ENCODE assay signal across 1 cellular context in the genomic region with DNA sequence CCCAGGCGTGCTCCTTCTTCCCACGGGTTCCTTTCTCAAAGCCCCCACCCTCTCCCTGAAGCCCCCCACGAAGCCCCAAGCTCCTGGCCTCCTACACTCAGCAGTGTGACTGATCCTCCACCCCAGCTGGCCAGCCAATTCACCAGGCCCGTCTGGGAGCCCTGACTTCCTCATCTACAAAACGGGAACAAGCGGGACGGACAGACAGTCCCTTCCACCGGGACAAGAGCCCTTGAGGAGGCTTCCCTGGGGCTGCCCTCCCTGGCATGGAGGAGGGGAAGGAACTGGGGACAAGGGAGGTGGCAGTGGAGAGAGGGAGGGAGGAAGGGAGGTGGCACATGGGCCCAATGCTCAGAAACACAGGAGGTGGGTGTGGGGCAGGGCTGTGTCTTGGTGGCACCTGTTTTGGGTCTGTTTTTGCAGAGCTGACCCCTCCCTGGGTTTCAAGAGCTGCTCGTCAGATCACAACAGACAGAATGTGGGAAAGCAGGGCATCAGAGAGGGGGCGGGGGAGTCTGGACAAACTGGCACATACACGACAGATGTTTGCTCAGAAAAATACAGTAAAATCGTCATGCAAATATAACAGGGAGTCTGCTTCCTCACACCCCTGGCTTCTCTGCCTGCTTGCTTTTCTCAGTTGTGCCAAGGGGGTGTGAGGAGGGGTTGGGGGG.
TF ChIP-seq lines count a peak whose summit lies in the region.

No MANE protein-coding gene starts in this region.

TF ChIP-seq in IMR-90, 13 proteins besides CTCF, POLR2A, EP300 and RAD21 (continued from another document):
- TF ChIP-seq RCOR1 (IDR thresholded peaks at IDR 0.05; ENCODE audit: insufficient replicate concordance, low read length) (no peak), CHD1 (IDR thresholded peaks at IDR 0.05; ENCODE audit: low read depth, low read length) (no peak), MAFK (IDR thresholded peaks at IDR 0.05; ENCODE audit: low read depth, low read length) (no peak), RFX5 (IDR thresholded peaks at IDR 0.05; ENCODE audit: low read depth, low read length) (no peak), BHLHE40 (IDR thresholded peaks at IDR 0.05; ENCODE audit: low read depth, low read length) (no peak), FOS (IDR thresholded peaks at IDR 0.05; ENCODE audit: low read depth, low read length) (no peak), NFE2L2 (IDR thresholded peaks at IDR 0.05; ENCODE audit: low read depth, low read length) (no peak), CEBPB (IDR thresholded peaks at IDR 0.05; ENCODE audit: low read depth, low read length) (no peak)
- TF ChIP-seq, protein P1, sequence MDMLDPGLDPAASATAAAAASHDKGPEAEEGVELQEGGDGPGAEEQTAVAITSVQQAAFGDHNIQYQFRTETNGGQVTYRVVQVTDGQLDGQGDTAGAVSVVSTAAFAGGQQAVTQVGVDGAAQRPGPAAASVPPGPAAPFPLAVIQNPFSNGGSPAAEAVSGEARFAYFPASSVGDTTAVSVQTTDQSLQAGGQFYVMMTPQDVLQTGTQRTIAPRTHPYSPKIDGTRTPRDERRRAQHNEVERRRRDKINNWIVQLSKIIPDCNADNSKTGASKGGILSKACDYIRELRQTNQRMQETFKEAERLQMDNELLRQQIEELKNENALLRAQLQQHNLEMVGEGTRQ (IDR thresholded peaks at IDR 0.05; ENCODE audit: low read depth, low read length) = no peak
- TF ChIP-seq, protein P2, sequence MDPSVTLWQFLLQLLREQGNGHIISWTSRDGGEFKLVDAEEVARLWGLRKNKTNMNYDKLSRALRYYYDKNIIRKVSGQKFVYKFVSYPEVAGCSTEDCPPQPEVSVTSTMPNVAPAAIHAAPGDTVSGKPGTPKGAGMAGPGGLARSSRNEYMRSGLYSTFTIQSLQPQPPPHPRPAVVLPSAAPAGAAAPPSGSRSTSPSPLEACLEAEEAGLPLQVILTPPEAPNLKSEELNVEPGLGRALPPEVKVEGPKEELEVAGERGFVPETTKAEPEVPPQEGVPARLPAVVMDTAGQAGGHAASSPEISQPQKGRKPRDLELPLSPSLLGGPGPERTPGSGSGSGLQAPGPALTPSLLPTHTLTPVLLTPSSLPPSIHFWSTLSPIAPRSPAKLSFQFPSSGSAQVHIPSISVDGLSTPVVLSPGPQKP (IDR thresholded peaks at IDR 0.05; ENCODE audit: borderline replicate concordance, low read depth, low read length) = no peak
TF ChIP-seq in IMR-90: peak in this region for 0.
